ENCODE assay signal across 28 cellular contexts in the genomic region with DNA sequence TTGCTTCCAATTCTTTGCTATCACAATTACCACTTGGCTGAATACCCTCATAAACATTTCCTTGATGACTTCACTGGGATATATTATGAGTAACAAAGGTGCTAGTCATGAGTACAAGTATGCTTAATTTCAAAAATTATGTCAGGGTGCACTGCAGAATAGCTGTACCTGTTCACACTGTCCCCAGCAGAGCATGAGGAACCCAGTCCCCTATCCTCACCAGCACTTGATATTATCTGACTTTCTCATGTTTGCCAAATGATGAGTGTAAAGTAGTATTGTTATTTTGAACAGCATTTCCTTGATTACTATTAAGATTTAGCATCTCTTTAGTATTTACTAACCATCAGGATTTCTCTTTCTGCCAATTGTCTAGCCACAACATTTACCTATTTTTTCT.
"Had no signal": no experiment of that assay in that cellular context is flagged by ENCODE, and none has a peak within 500 bp of the region (broad histone marks: within the 10 kb centered on the region; RNA-seq: fewer than 3 reads in every experiment).

No MANE protein-coding gene starts in this region.

- H3K4me3 Mint-ChIP-seq: dendritic cell treated with granulocyte-macrophage colony-stimulating factor and Interleukin-4, amounts not matched to agents 40 ng/mL and 50 ng/mL, for 4 days; effector memory CD8-positive, alpha-beta T cell; endodermal cell; mesothelial cell of epicardium; naive B cell had no signal

- DNase-seq: colonic mucosa; cortex of kidney; effector CD8-positive, alpha-beta T cell; effector memory CD8-positive, alpha-beta T cell; endodermal cell; erythroblast; esophagus squamous epithelium; foreskin fibroblast; foreskin melanocyte; gastrocnemius medialis; glutamatergic neuron; head of caudate nucleus; heart right ventricle; hippocampal formation; left cardiac atrium; left lung; left ventricle myocardium superior; lower lobe of right lung; mesenchymal stem cell; mucosa of descending colon; naive B cell had no signal

- H3K27me3 Mint-ChIP-seq: dendritic cell treated with granulocyte-macrophage colony-stimulating factor and Interleukin-4, amounts not matched to agents 40 ng/mL and 50 ng/mL, for 4 days; effector memory CD8-positive, alpha-beta T cell; naive B cell had no signal

- ATAC-seq: effector memory CD8-positive, alpha-beta T cell; esophagus mucosa; gastrocnemius medialis; heart right ventricle; left cardiac atrium; left ventricle myocardium superior; mucosa of descending colon had no signal

- H3K9me3 ChIP-seq: colonic mucosa, gastrocnemius medialis had no signal

- H3K4me3 ChIP-seq: colonic mucosa, esophagus squamous epithelium, gastrocnemius medialis, heart right ventricle, left lung, lower lobe of right lung, mucosa of descending colon had no signal

- H3K27ac Mint-ChIP-seq: dendritic cell treated with granulocyte-macrophage colony-stimulating factor and Interleukin-4, amounts not matched to agents 40 ng/mL and 50 ng/mL, for 4 days; effector memory CD8-positive, alpha-beta T cell; endodermal cell; mesothelial cell of epicardium had no signal

- FAIRE-seq: endometrium, islet of Langerhans, keratinocyte had no signal

- H3K4me1 Mint-ChIP-seq: endodermal cell, mesothelial cell of epicardium had no signal

- H3K27ac ChIP-seq: colonic mucosa, epithelial cell of prostate, esophagus squamous epithelium, gastrocnemius medialis, heart right ventricle, left lung, lower lobe of right lung had no signal

- H3K36me3 ChIP-seq: colonic mucosa, esophagus squamous epithelium, gastrocnemius medialis, heart right ventricle, left lung, lower lobe of right lung had no signal

- H3K4me1 ChIP-seq: colonic mucosa, esophagus squamous epithelium, gastrocnemius medialis, heart right ventricle, left lung, lower lobe of right lung had no signal

- H3K27me3 ChIP-seq: colonic mucosa, esophagus squamous epithelium, gastrocnemius medialis, heart right ventricle, left lung had no signal
